Comparison of ENCODE assay signal across 1 cellular context in genomic region chr22:24009227-24010017, GRCh38.
A peak's percentile ranks its signal among the peaks of the same experiment; 100 is the strongest.
TF ChIP-seq lines count a peak whose summit lies in the region.

No MANE protein-coding gene starts in this region.

TF ChIP-seq in HepG2, 621 proteins besides CTCF, POLR2A, EP300 and RAD21 (continued from another document and continues in another):
- TF ChIP-seq, protein P1, sequence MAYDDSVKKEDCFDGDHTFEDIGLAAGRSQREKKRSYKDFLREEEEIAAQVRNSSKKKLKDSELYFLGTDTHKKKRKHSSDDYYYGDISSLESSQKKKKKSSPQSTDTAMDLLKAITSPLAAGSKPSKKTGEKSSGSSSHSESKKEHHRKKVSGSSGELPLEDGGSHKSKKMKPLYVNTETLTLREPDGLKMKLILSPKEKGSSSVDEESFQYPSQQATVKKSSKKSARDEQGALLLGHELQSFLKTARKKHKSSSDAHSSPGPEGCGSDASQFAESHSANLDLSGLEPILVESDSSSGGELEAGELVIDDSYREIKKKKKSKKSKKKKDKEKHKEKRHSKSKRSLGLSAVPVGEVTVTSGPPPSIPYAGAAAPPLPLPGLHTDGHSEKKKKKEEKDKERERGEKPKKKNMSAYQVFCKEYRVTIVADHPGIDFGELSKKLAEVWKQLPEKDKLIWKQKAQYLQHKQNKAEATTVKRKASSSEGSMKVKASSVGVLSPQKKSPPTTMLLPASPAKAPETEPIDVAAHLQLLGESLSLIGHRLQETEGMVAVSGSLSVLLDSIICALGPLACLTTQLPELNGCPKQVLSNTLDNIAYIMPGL (CRISPR knock-in tag; IDR thresholded peaks at IDR 0.05; ENCODE audit: borderline replicate concordance in 1 of 2, low read depth in 1 of 2), result 0 out of 4 replicates have a peak, but pooled peaks of 1 of the 2 experiments have one; percentile 19
- TF ChIP-seq ZNF574 (CRISPR knock-in tag; IDR thresholded peaks at IDR 0.05) (peak; percentile 38; the same call in 1 of the 2 replicates), FOXO1 (CRISPR knock-in tag; IDR thresholded peaks at IDR 0.05) (peak; percentile 70), PRMT3 (CRISPR knock-in tag; IDR thresholded peaks at IDR 0.05; ENCODE audit: borderline replicate concordance, low read depth) (no peak), FOSL1 (CRISPR knock-in tag; IDR thresholded peaks at IDR 0.05; ENCODE audit: borderline replicate concordance) (no peak), ZNF747 (CRISPR knock-in tag; IDR thresholded peaks at IDR 0.05; ENCODE audit: borderline replicate concordance) (no peak), RBFOX2 (IDR thresholded peaks at IDR 0.05; ENCODE audit: low read depth, low read length) (peak; percentile 79), ZBTB20 (CRISPR knock-in tag; IDR thresholded peaks at IDR 0.05; ENCODE audit: borderline replicate concordance, low read depth) (no peak; the same call in 1 of the 2 replicates), ZFX (CRISPR knock-in tag; IDR thresholded peaks at IDR 0.05; ENCODE audit: low read depth) (peak; percentile 42; the same call in 1 of the 2 replicates), MAFG (CRISPR knock-in tag; IDR thresholded peaks at IDR 0.05) (no peak), CBX5 (CRISPR knock-in tag; IDR thresholded peaks at IDR 0.05; ENCODE audit: borderline replicate concordance) (no peak), TAF1 (CRISPR knock-in tag; IDR thresholded peaks at IDR 0.05) (peak; percentile 52; the same call in 1 of the 2 replicates), SALL1 (CRISPR knock-in tag; IDR thresholded peaks at IDR 0.05) (peak; percentile 61), ARID3A (IDR thresholded peaks at IDR 0.05; ENCODE audit: low read depth, low read length) (peak; percentile 41; the same call in 1 of the 2 replicates), ZNF251 (CRISPR knock-in tag; IDR thresholded peaks at IDR 0.05) (no peak), KDM6A (CRISPR knock-in tag; IDR thresholded peaks at IDR 0.05; ENCODE audit: low read depth) (no peak), ZNF484 (CRISPR knock-in tag; IDR thresholded peaks at IDR 0.05; ENCODE audit: borderline replicate concordance, low read depth) (no peak), POLR2AphosphoS2 (IDR thresholded peaks at IDR 0.05; ENCODE audit: low read depth, low read length) (no peak), LCORL (IDR thresholded peaks at IDR 0.05) (no peak), LCORL (CRISPR knock-in tag; IDR thresholded peaks at IDR 0.05) (no peak), ZNF629 (CRISPR knock-in tag; conservative IDR thresholded peaks at IDR 0.05) (0 out of 2 replicates have a peak, but pooled peaks have one; percentile 18), CC2D1A (CRISPR knock-in tag; IDR thresholded peaks at IDR 0.05) (0 out of 2 replicates have a peak, but pooled peaks have one; percentile 71), ZNF782 (CRISPR knock-in tag; IDR thresholded peaks at IDR 0.05; ENCODE audit: borderline replicate concordance) (no peak), GATAD2A (CRISPR knock-in tag; IDR thresholded peaks at IDR 0.05) (peak; percentile 75), ZBTB7B (CRISPR knock-in tag; IDR thresholded peaks at IDR 0.05) (peak; percentile 95), AGO2 (optimal IDR thresholded peaks at IDR 0.05; ENCODE audit: low read depth, low read length) (peak; percentile 17), ZNF772 (CRISPR knock-in tag; IDR thresholded peaks at IDR 0.05) (0 out of 2 replicates have a peak, but pooled peaks have one; percentile 15), SOX6 (IDR thresholded peaks at IDR 0.05) (no peak), SOX6 (CRISPR knock-in tag; IDR thresholded peaks at IDR 0.05) (peak; percentile 97), ZNF512 (CRISPR knock-in tag; IDR thresholded peaks at IDR 0.05) (no peak), SOX13 (IDR thresholded peaks at IDR 0.05) (peak; percentile 98), SOX13 (CRISPR knock-in tag; conservative IDR thresholded peaks at IDR 0.05 in 1 of 2, IDR thresholded peaks at IDR 0.05 in 1 of 2) (peak in 1 of 2 experiments; percentile 99; a peak in 2 of 4 replicates), KDM4B (CRISPR knock-in tag; IDR thresholded peaks at IDR 0.05) (no peak), MEIS1 (CRISPR knock-in tag; IDR thresholded peaks at IDR 0.05; ENCODE audit: borderline replicate concordance) (no peak), DR1 (CRISPR knock-in tag; IDR thresholded peaks at IDR 0.05) (0 out of 2 replicates have a peak, but pooled peaks have one; percentile 11), ONECUT2 (CRISPR knock-in tag; IDR thresholded peaks at IDR 0.05) (no peak), ZNF205 (CRISPR knock-in tag; IDR thresholded peaks at IDR 0.05) (no peak), NFYC (CRISPR knock-in tag; IDR thresholded peaks at IDR 0.05) (peak; percentile 75), TEAD3 (CRISPR knock-in tag; optimal IDR thresholded peaks at IDR 0.05; ENCODE audit: borderline replicate concordance) (peak; percentile 15), AKAP8 (CRISPR knock-in tag; IDR thresholded peaks at IDR 0.05) (peak; percentile 54; the same call in 1 of the 2 replicates), LRRFIP1 (CRISPR knock-in tag; conservative IDR thresholded peaks at IDR 0.05) (no peak), ZNF878 (CRISPR knock-in tag; IDR thresholded peaks at IDR 0.05) (0 out of 2 replicates have a peak, but pooled peaks have one; percentile 38), CEBPG (CRISPR knock-in tag; IDR thresholded peaks at IDR 0.05) (0 out of 2 replicates have a peak, but pooled peaks have one; percentile 22)
- TF ChIP-seq, protein P2, sequence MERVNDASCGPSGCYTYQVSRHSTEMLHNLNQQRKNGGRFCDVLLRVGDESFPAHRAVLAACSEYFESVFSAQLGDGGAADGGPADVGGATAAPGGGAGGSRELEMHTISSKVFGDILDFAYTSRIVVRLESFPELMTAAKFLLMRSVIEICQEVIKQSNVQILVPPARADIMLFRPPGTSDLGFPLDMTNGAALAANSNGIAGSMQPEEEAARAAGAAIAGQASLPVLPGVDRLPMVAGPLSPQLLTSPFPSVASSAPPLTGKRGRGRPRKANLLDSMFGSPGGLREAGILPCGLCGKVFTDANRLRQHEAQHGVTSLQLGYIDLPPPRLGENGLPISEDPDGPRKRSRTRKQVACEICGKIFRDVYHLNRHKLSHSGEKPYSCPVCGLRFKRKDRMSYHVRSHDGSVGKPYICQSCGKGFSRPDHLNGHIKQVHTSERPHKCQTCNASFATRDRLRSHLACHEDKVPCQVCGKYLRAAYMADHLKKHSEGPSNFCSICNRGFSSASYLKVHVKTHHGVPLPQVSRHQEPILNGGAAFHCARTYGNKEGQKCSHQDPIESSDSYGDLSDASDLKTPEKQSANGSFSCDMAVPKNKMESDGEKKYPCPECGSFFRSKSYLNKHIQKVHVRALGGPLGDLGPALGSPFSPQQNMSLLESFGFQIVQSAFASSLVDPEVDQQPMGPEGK (CRISPR knock-in tag; IDR thresholded peaks at IDR 0.05), result peak; percentile 36; the same call in 1 of the 2 replicates
- TF ChIP-seq, protein P3, sequence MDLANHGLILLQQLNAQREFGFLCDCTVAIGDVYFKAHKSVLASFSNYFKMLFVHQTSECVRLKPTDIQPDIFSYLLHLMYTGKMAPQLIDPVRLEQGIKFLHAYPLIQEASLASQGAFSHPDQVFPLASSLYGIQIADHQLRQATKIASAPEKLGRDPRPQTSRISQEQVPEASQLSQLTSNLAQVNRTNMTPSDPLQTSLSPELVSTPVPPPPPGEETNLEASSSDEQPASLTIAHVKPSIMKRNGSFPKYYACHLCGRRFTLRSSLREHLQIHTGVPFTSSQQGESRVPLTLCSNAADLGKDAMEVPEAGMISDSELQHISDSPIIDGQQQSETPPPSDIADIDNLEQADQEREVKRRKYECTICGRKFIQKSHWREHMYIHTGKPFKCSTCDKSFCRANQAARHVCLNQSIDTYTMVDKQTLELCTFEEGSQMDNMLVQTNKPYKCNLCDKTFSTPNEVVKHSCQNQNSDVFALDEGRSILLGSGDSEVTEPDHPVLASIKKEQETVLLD (CRISPR knock-in tag; IDR thresholded peaks at IDR 0.05; ENCODE audit: low read depth), result peak; percentile 34; the same call in 1 of the 2 replicates
- TF ChIP-seq, protein P4, sequence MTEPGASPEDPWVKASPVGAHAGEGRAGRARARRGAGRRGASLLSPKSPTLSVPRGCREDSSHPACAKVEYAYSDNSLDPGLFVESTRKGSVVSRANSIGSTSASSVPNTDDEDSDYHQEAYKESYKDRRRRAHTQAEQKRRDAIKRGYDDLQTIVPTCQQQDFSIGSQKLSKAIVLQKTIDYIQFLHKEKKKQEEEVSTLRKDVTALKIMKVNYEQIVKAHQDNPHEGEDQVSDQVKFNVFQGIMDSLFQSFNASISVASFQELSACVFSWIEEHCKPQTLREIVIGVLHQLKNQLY (CRISPR knock-in tag; IDR thresholded peaks at IDR 0.05), result peak; percentile 44
- TF ChIP-seq, protein P5, sequence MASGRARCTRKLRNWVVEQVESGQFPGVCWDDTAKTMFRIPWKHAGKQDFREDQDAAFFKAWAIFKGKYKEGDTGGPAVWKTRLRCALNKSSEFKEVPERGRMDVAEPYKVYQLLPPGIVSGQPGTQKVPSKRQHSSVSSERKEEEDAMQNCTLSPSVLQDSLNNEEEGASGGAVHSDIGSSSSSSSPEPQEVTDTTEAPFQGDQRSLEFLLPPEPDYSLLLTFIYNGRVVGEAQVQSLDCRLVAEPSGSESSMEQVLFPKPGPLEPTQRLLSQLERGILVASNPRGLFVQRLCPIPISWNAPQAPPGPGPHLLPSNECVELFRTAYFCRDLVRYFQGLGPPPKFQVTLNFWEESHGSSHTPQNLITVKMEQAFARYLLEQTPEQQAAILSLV (CRISPR knock-in tag; IDR thresholded peaks at IDR 0.05; ENCODE audit: borderline replicate concordance), result no peak
- TF ChIP-seq, protein P6, sequence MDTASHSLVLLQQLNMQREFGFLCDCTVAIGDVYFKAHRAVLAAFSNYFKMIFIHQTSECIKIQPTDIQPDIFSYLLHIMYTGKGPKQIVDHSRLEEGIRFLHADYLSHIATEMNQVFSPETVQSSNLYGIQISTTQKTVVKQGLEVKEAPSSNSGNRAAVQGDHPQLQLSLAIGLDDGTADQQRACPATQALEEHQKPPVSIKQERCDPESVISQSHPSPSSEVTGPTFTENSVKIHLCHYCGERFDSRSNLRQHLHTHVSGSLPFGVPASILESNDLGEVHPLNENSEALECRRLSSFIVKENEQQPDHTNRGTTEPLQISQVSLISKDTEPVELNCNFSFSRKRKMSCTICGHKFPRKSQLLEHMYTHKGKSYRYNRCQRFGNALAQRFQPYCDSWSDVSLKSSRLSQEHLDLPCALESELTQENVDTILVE (CRISPR knock-in tag; IDR thresholded peaks at IDR 0.05), result 0 out of 2 replicates have a peak, but pooled peaks have one; percentile 28
